1 cellular context compared by ENCODE assay signal in genomic region chr17:17769869-17770361, GRCh38.
TF ChIP-seq lines count a peak whose summit lies in the region.

No MANE protein-coding gene starts in this region.

TF ChIP-seq in IMR-90, 13 proteins besides CTCF, POLR2A, EP300 and RAD21:
- TF ChIP-seq MXI1 (IDR thresholded peaks at IDR 0.05; ENCODE audit: borderline replicate concordance, low read depth, low read length) (no peak), NFE2L2 (IDR thresholded peaks at IDR 0.05; ENCODE audit: low read depth, low read length) (no peak), MAFK (IDR thresholded peaks at IDR 0.05; ENCODE audit: low read depth, low read length) (no peak), USF2 (IDR thresholded peaks at IDR 0.05; ENCODE audit: low read depth, low read length) (no peak), BHLHE40 (IDR thresholded peaks at IDR 0.05; ENCODE audit: low read depth, low read length) (no peak), RCOR1 (IDR thresholded peaks at IDR 0.05; ENCODE audit: insufficient replicate concordance, low read length) (no peak), RFX5 (IDR thresholded peaks at IDR 0.05; ENCODE audit: low read depth, low read length) (no peak), CHD1 (IDR thresholded peaks at IDR 0.05; ENCODE audit: low read depth, low read length) (no peak), MAZ (IDR thresholded peaks at IDR 0.05; ENCODE audit: borderline replicate concordance, low read depth, low read length) (no peak), SMC3 (IDR thresholded peaks at IDR 0.05; ENCODE audit: low read depth, low read length) (no peak), ELK1 (IDR thresholded peaks at IDR 0.05; ENCODE audit: borderline replicate concordance, low read depth, low read length) (no peak), FOS (IDR thresholded peaks at IDR 0.05; ENCODE audit: low read depth, low read length) (no peak), CEBPB (IDR thresholded peaks at IDR 0.05; ENCODE audit: low read depth, low read length) (no peak)
